16 cellular contexts compared by ENCODE assay signal in the genomic region with DNA sequence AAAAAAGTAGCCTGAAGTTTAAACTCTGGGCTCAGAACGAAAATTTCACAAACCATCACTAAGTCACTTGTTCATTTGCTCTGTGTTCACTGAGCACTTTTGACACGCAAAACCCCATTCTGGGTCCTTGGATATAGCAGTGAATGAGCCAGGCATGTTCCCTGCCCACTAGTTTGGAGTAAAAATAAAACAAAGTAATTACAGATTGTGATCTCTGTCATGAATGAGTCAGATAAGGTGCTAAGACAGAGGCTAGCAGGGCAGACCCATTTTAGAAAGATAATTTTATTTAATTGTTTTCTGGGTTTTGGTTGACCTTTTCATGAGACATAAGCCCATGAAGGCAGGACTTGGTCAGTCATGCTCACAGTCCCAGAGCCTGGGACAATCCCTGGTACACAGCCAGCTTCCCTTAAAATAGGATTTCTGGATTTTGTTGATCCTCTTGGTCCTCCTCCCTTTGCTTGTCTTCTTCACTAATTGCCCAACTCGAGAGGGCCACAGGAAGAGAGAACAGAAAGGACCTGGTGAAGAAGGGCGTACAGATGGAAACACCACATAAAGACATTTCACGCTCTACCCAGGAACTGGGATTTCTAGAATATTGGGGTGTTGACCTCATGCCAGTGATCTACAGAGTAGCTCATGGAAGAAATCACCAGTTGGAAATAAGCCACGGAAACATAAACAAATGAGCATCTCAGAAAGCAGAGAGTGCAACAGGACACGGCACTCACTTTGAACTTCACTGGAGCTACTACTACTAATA.
DNase-seq lines count a peak whose midpoint lies in the region; ATAC-seq and TF ChIP-seq lines count a peak whose summit lies in the region.
"Had no signal": no experiment of that assay in that cellular context is flagged by ENCODE, and none has a peak within 500 bp of the region (broad histone marks: within the 10 kb centered on the region; RNA-seq: fewer than 3 reads in every experiment).

No MANE protein-coding gene starts in this region.

- H3K9me3 Mint-ChIP-seq in activated naive CD4-positive, alpha-beta T cell treated with anti-CD3 and anti-CD28 coated beads, Interleukin-2, amount 50 U/mL, for 24 hours, result no peaks in the 10 kb centered on the region
- H3K9me3 Mint-ChIP-seq in activated T-cell treated with anti-CD3 and anti-CD28 coated beads, Interleukin-2, amount 50 U/mL, for 72 hours, result no peaks in the 10 kb centered on the region
- H3K9me3 Mint-ChIP-seq in HFFc6, result no peaks in the 10 kb centered on the region
- H3K9me3 Mint-ChIP-seq: GM23338, type B pancreatic cell had no signal

- peak overlapping the region; percentile 30 for H3K4me3 Mint-ChIP-seq in activated naive CD4-positive, alpha-beta T cell treated with anti-CD3 and anti-CD28 coated beads, Interleukin-2, amount 50 U/mL, for 24 hours
- peak overlapping the region; percentile 57 to 72 for H3K4me3 Mint-ChIP-seq in activated T-cell treated with anti-CD3 and anti-CD28 coated beads, Interleukin-2, amount 50 U/mL, for 72 hours
- H3K4me3 Mint-ChIP-seq in HFFc6, result no peak overlapping the region
- H3K4me3 Mint-ChIP-seq: GM23338, type B pancreatic cell had no signal

- H3K36me3 Mint-ChIP-seq in activated naive CD4-positive, alpha-beta T cell treated with anti-CD3 and anti-CD28 coated beads, Interleukin-2, amount 50 U/mL, for 24 hours, result peaks cover 6% of the 10 kb centered on the region
- H3K36me3 Mint-ChIP-seq in activated T-cell treated with anti-CD3 and anti-CD28 coated beads, Interleukin-2, amount 50 U/mL, for 72 hours (ENCODE audit: insufficient read depth in 2 of 2), result no peaks in the 10 kb centered on the region
- H3K36me3 Mint-ChIP-seq in HFFc6 (ENCODE audit: low read depth), result no peaks in the 10 kb centered on the region
- H3K36me3 Mint-ChIP-seq: type B pancreatic cell had no signal

- peaks cover 87% of the 10 kb centered on the region for H3K4me1 Mint-ChIP-seq in activated naive CD4-positive, alpha-beta T cell treated with anti-CD3 and anti-CD28 coated beads, Interleukin-2, amount 50 U/mL, for 24 hours
- H3K4me1 Mint-ChIP-seq in activated T-cell treated with anti-CD3 and anti-CD28 coated beads, Interleukin-2, amount 50 U/mL, for 72 hours (ENCODE audit: low read depth), result peaks cover 73% of the 10 kb centered on the region
- peaks cover 21% of the 10 kb centered on the region for H3K4me1 Mint-ChIP-seq in HFFc6 (ENCODE audit: low read depth)
- H3K4me1 Mint-ChIP-seq: GM23338 had no signal

- TF ChIP-seq CTCF in HFFc6 (IDR thresholded peaks at IDR 0.05), result no peak

- ATAC-seq in activated T-cell treated with anti-CD3 and anti-CD28 coated beads, Interleukin-2, amount 50 U/mL, for 72 hours (replicated peaks in 1 of 2), result peak; percentile 58 to 62
- no peak for ATAC-seq in GM18868 (IDR thresholded peaks at IDR 0.05; ENCODE audit: unreplicated experiment)
- ATAC-seq: esophagus mucosa, GM23338, left lobe of liver had no signal

- no peak for DNase-seq in activated naive CD4-positive, alpha-beta T cell treated with anti-CD3 and anti-CD28 coated beads, Interleukin-2, amount 50 U/mL, for 16 hours
- no peak for DNase-seq in activated T-cell treated with anti-CD3 and anti-CD28 coated beads, Interleukin-2, amount 50 U/mL, for 72 hours
- DNase-seq in myocyte (ENCODE audit: low read depth), result peak; percentile 79
- no peak for DNase-seq in GM03348 (ENCODE audit: low spot score)
- DNase-seq in foreskin melanocyte, result no peak
- DNase-seq in HFFc6, result no peak
- DNase-seq: dermis blood vessel endothelial cell, DND-41, nucleus accumbens, stomach had no signal

- H3K27ac Mint-ChIP-seq in activated naive CD4-positive, alpha-beta T cell treated with anti-CD3 and anti-CD28 coated beads, Interleukin-2, amount 50 U/mL, for 24 hours, result peak overlapping the region; percentile 19
- H3K27ac Mint-ChIP-seq in activated T-cell treated with anti-CD3 and anti-CD28 coated beads, Interleukin-2, amount 50 U/mL, for 72 hours, result peak overlapping the region; percentile 56
- no peak overlapping the region for H3K27ac Mint-ChIP-seq in HFFc6
- H3K27ac Mint-ChIP-seq: GM23338 had no signal

- no peaks in the 10 kb centered on the region for H3K27me3 Mint-ChIP-seq in activated naive CD4-positive, alpha-beta T cell treated with anti-CD3 and anti-CD28 coated beads, Interleukin-2, amount 50 U/mL, for 24 hours
- no peaks in the 10 kb centered on the region for H3K27me3 Mint-ChIP-seq in activated T-cell treated with anti-CD3 and anti-CD28 coated beads, Interleukin-2, amount 50 U/mL, for 72 hours (ENCODE audit: low read depth)
- H3K27me3 Mint-ChIP-seq in HFFc6 (ENCODE audit: insufficient read depth), result peaks cover 6% of the 10 kb centered on the region
- H3K27me3 Mint-ChIP-seq: type B pancreatic cell had no signal
